1 cellular context compared by ENCODE assay signal in genomic region chr18:3478262-3478978, GRCh38.
TF ChIP-seq lines count a peak whose summit lies in the region.

No MANE protein-coding gene starts in this region.

TF ChIP-seq in endothelial cell of umbilical vein, 7 proteins besides CTCF, POLR2A, EP300 and RAD21:
- TF ChIP-seq JUN (IDR thresholded peaks at IDR 0.05; ENCODE audit: borderline replicate concordance, insufficient read depth, insufficient read length, low read depth), result peak; percentile 17
- TF ChIP-seq EZH2 (IDR thresholded peaks at IDR 0.05; ENCODE audit: borderline replicate concordance, low read depth, low read length, severe bottlenecking), result no peak
- peak; percentile 46 for TF ChIP-seq FOS (IDR thresholded peaks at IDR 0.05; ENCODE audit: borderline replicate concordance, insufficient read depth, low read length)
- no peak for TF ChIP-seq POLR2AphosphoS5 (IDR thresholded peaks at IDR 0.05; ENCODE audit: insufficient read depth, low read depth, low read length)
